9 cellular contexts compared by ENCODE assay signal in the genomic region with DNA sequence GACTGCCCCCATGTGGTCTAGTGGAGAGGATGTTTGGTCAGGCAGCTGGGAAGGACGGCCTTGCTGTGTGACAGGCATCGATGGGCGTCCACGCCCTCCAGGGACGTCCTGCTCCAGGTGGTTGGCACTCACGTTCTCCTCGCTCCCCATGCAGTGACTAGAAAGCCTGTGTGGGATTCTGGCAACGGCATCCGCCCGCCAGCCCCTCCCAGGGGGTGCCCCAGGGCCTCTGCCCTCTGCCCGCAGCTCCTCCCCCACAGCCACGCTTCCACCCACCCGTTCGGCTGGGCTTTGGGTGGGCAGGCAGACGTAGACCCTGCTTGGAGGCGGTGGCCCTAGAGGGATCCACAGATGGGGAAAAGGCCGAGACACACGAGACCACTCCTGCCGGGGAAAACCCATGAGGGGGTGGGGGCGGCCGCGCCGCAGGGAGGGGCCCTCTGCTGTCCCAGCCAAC. TPM values are rescaled to one million over a fixed set of nuclear protein-coding genes. Genes with fewer than 3 reads are reported as not detected.
DNase-seq lines count a peak whose midpoint lies in the region; ATAC-seq and TF ChIP-seq lines count a peak whose summit lies in the region.
"Had no signal": no experiment of that assay in that cellular context is flagged by ENCODE, and none has a peak within 500 bp of the region (broad histone marks: within the 10 kb centered on the region; RNA-seq: fewer than 3 reads in every experiment).

No MANE protein-coding gene starts in this region.

- DNase-seq in AG09319 (ENCODE audit: extremely low read depth, low read depth) (no peak), activated B cell treated with CpG ODN at 0.5 μM for 24 hours (peak; percentile 64), ascending aorta (ENCODE audit: low spot score in 2 of 2) (no peak), Kasumi-1 (lab: John Stamatoyannopoulos, UW) (no peak)
- peak; percentile 46 to 60 (median 53) for DNase-seq in effector memory CD4-positive, alpha-beta T cell

- H3K27ac ChIP-seq in effector memory CD4-positive, alpha-beta T cell (ENCODE audit: insufficient read depth, low read length, poor library complexity, severe bottlenecking): peak overlapping the region; percentile 49
- H3K27ac ChIP-seq in ascending aorta: no peak overlapping the region

- CTCF ChIA-PET in activated B cell treated with CpG ODN at 0.5 μM for 24 hours (lab: Charles Lee): interaction anchor here (1.0 to 1.7 kb wide), 5 partner anchors 10 to 104 kb away, joined by 3 to 6 read pairs (median 4); no protein-coding TSS in a partner anchor

- peaks cover 46% of the 10 kb centered on the region for H3K4me1 Mint-ChIP-seq in activated B cell treated with CpG ODN at 0.5 μM for 24 hours
- no peaks in the 10 kb centered on the region for H3K4me1 Mint-ChIP-seq in nephron

- intact Hi-C loops in activated B cell treated with CpG ODN at 0.5 μM for 24 hours (cut with micrococcal nuclease) (loop anchor here (1.0 to 10.0 kb wide), 9 partner anchors 18 to 1249 kb away; a partner anchor contains a TSS), ascending aorta (cut with DNase I) (no loop called here)

- H3K36me3 Mint-ChIP-seq in activated B cell treated with CpG ODN at 0.5 μM for 24 hours (ENCODE audit: low read depth): peaks cover 23% of the 10 kb centered on the region
- H3K36me3 Mint-ChIP-seq in nephron (ENCODE audit: low read depth): peaks cover 17% of the 10 kb centered on the region

- peaks cover 26% of the 10 kb centered on the region for H3K36me3 ChIP-seq in effector memory CD4-positive, alpha-beta T cell (ENCODE audit: control insufficient read depth, insufficient read depth, low read length)
- H3K36me3 ChIP-seq in ascending aorta: peaks cover 37 to 47% of the 10 kb centered on the region in 2 donors

- H3K4me3 Mint-ChIP-seq in activated B cell treated with CpG ODN at 0.5 μM for 24 hours: peak overlapping the region; percentile 76
- peak overlapping the region in 1 of 3 experiments; percentile 25 for H3K4me3 Mint-ChIP-seq in nephron

- peak; percentile 26 for ATAC-seq in GM18868 (IDR thresholded peaks at IDR 0.05; ENCODE audit: unreplicated experiment)
- peak; percentile 20 for ATAC-seq in HG03175 (IDR thresholded peaks at IDR 0.05; ENCODE audit: unreplicated experiment)
- peak; percentile 54 for ATAC-seq in activated B cell treated with CpG ODN at 0.5 μM for 24 hours (ENCODE audit: low read depth)

- peak overlapping the region; percentile 73 for H3K4me3 ChIP-seq in effector memory CD4-positive, alpha-beta T cell (ENCODE audit: insufficient read depth, low read depth, low read length, poor library complexity, severe bottlenecking)
- H3K4me3 ChIP-seq in ascending aorta: peak overlapping the region in 1 of 2 donors; percentile 63

- peak overlapping the region; percentile 71 for H3K27ac Mint-ChIP-seq in activated B cell treated with CpG ODN at 0.5 μM for 24 hours
- H3K27ac Mint-ChIP-seq in nephron: no peak overlapping the region

- H3K9me3 Mint-ChIP-seq in activated B cell treated with CpG ODN at 0.5 μM for 24 hours (no peaks in the 10 kb centered on the region), nephron (no peaks in the 10 kb centered on the region)

- POLR2A ChIA-PET in activated B cell treated with CpG ODN at 0.5 μM for 24 hours (lab: Charles Lee): interaction anchor here (0.5 to 2.3 kb wide), 13 partner anchors 8 to 163 kb away, joined by 3 to 14 read pairs (median 5); a partner anchor contains a TSS

- H3K9me3 ChIP-seq in effector memory CD4-positive, alpha-beta T cell (ENCODE audit: control insufficient read depth, low read length): no peaks in the 10 kb centered on the region
- H3K9me3 ChIP-seq in ascending aorta: no peaks in the 10 kb centered on the region

- H3K27me3 Mint-ChIP-seq in activated B cell treated with CpG ODN at 0.5 μM for 24 hours: no peaks in the 10 kb centered on the region
- peaks cover 35% of the 10 kb centered on the region for H3K27me3 Mint-ChIP-seq in nephron (ENCODE audit: low read depth)

- TF ChIP-seq CTCF in AG09319 (IDR thresholded peaks at IDR 0.05; ENCODE audit: low read depth, low read length): peak; percentile 21
- TF ChIP-seq CTCF in activated B cell treated with CpG ODN at 0.5 μM for 24 hours (IDR thresholded peaks at IDR 0.05): no peak
- TF ChIP-seq CTCF in nephron (IDR thresholded peaks at IDR 0.05; ENCODE audit: unreplicated experiment in 3 of 3): peak in 2 of 3 experiments; percentile 34 to 36
- no peak for TF ChIP-seq CTCF in ascending aorta (IDR thresholded peaks at IDR 0.05)

- peaks cover 28% of the 10 kb centered on the region for H3K4me1 ChIP-seq in effector memory CD4-positive, alpha-beta T cell (ENCODE audit: control insufficient read depth, insufficient read depth, low read length, poor library complexity, severe bottlenecking)
- H3K4me1 ChIP-seq in ascending aorta: peaks cover 0 to 4% of the 10 kb centered on the region in 2 donors

- H3K27me3 ChIP-seq in effector memory CD4-positive, alpha-beta T cell (replicated peaks; ENCODE audit: control insufficient read depth, insufficient read depth, low read length, poor library complexity, severe bottlenecking): no peaks in the 10 kb centered on the region
- H3K27me3 ChIP-seq in ascending aorta: no peaks in the 10 kb centered on the region

RNA-seq across cellular contexts. Expression of a gene that starts 4.7 kb away (rescaled TPM):
- total RNA-seq in activated B cell treated with CpG ODN at 0.5 μM for 24 hours: 0.34 and 0.69 TPM in 2 replicates
- total RNA-seq in ascending aorta: not detected
- total RNA-seq: liver had no signal

RNA-seq across cellular contexts. Expression of a gene that starts 17.1 kb away (rescaled TPM):
- total RNA-seq in activated B cell treated with CpG ODN at 0.5 μM for 24 hours (432 and 456 TPM in 2 replicates), ascending aorta (361 TPM)

RNA-seq across cellular contexts. Expression of a gene that starts 29.2 kb away (rescaled TPM):
- 115 and 140 TPM in 2 replicates for total RNA-seq in activated B cell treated with CpG ODN at 0.5 μM for 24 hours
- 72.9 TPM for total RNA-seq in ascending aorta

RNA-seq across cellular contexts. Expression of a gene that starts 52.6 kb away (rescaled TPM):
- total RNA-seq in activated B cell treated with CpG ODN at 0.5 μM for 24 hours (1.5 and 2.7 TPM in 2 replicates), ascending aorta (not detected)

Comparison
In these comparisons a context has a peak if more than half of its experiments do, and no peak if none do; other contexts are left out.
1. DNase-seq: peak in activated B cell treated with CpG ODN at 0.5 μM for 24 hours (single experiment) and effector memory CD4-positive, alpha-beta T cell (3 of 3); none in AG09319 (single experiment), ascending aorta (0 of 2) and Kasumi-1 (0 of 2).
2. CTCF ChIP-seq: peak in AG09319 (single experiment) and nephron (2 of 3); none in activated B cell treated with CpG ODN at 0.5 μM for 24 hours (single experiment) and ascending aorta (0 of 3).
3. Peak in every context shown above with its lines, with median percentiles within 50 percentile points of each other: ATAC-seq.